In genomic region chr12:53268637-53269562, GRCh38 we compare ENCODE assay signal across 7 cellular contexts. TPM values are rescaled to one million over a fixed set of nuclear protein-coding genes. Genes with fewer than 3 reads are reported as not detected.
A peak's percentile ranks its signal among the peaks of the same experiment; 100 is the strongest.
DNase-seq lines count a peak whose midpoint lies in the region; ATAC-seq and TF ChIP-seq lines count a peak whose summit lies in the region.

No MANE protein-coding gene starts in this region.

- POLR2A ChIA-PET in PC-3 (lab: Charles Lee; ENCODE audit: unreplicated experiment) = interaction anchor here (0.6 to 1.3 kb wide), 4 partner anchors 25 to 190 kb away, joined by 3 to 6 read pairs (median 4); partner anchors contain the start of gene SPRYD3

- intact Hi-C loops in PC-3 (cut with micrococcal nuclease) (loop anchor here (1.0 to 2.0 kb wide), 2 partner anchors 16 to 56 kb away; a partner anchor contains a TSS), esophagus squamous epithelium (cut with DNase I) (no loop called here), sciatic nerve (cut with DNase I) (no loop called here)

- peak overlapping the region; percentile 44; the same call in 1 of the 2 replicates for H3K27ac ChIP-seq in PC-3 (ENCODE audit: low read length)
- peak overlapping the region; percentile 44 to 85 (median 72) for H3K27ac ChIP-seq in esophagus squamous epithelium

- H3K4me1 ChIP-seq in PC-3 (ENCODE audit: insufficient read depth, low read length) = peaks cover 28% of the 10 kb centered on the region
- peaks cover 10 to 47% (median 11%) of the 10 kb centered on the region in 3 donors for H3K4me1 ChIP-seq in esophagus squamous epithelium

- no peak for DNase-seq in PC-3
- DNase-seq in esophagus squamous epithelium (lab: John Stamatoyannopoulos, UW) = no peak
- DNase-seq in sciatic nerve (ENCODE audit: low spot score) = no peak
- DNase-seq in cerebellar cortex (ENCODE audit: low spot score) = no peak
- no peak for DNase-seq in OCI-M1 (lab: John Stamatoyannopoulos, UW)

- TF ChIP-seq CTCF in PC-3 (conservative IDR thresholded peaks at IDR 0.05; ENCODE audit: low read depth, low read length) (no peak), esophagus squamous epithelium (IDR thresholded peaks at IDR 0.05) (no peak)

- H2AFZ ChIP-seq in PC-3 (ENCODE audit: low read length) = peak overlapping the region; percentile 93

- H3K4me3 ChIP-seq in PC-3 (ENCODE audit: low read length) (peak overlapping the region; percentile 82), esophagus squamous epithelium (peak overlapping the region; percentile 51 to 83 (median 60))

- BruUV-seq in PC-3 (replicated peaks; lab: Mats Ljungman, UMichigan) = TSS peak; percentile 78

- H3K79me2 ChIP-seq in PC-3 (ENCODE audit: low read length) = peaks cover 32% of the 10 kb centered on the region

- H3K27me3 ChIP-seq in PC-3 (ENCODE audit: low read length) (no peaks in the 10 kb centered on the region), esophagus squamous epithelium (no peaks in the 10 kb centered on the region)

- CTCF ChIA-PET in PC-3 (lab: Charles Lee) = interaction anchor here (1.3 kb wide), 1 partner anchor 55 kb away, joined by 4 read pairs; no protein-coding TSS in a partner anchor

- H3K36me3 ChIP-seq in PC-3 (ENCODE audit: low read depth, low read length) = peaks cover 7% of the 10 kb centered on the region; the same call in 1 of the 2 replicates
- no peaks in the 10 kb centered on the region for H3K36me3 ChIP-seq in esophagus squamous epithelium

- H3K9ac ChIP-seq in PC-3 (ENCODE audit: low read length) = peak overlapping the region; percentile 77

- ATAC-seq in GM19395 (IDR thresholded peaks at IDR 0.05; ENCODE audit: unreplicated experiment) = peak; percentile 6
- peak; percentile 42; the same call in 1 of the 2 replicates for ATAC-seq in PC-3
- peak; percentile 9 for ATAC-seq in sciatic nerve
- ATAC-seq in HG02588 (IDR thresholded peaks at IDR 0.05; ENCODE audit: unreplicated experiment) = no peak

- no peaks in the 10 kb centered on the region for H3K9me3 ChIP-seq in PC-3 (ENCODE audit: low read length)
- no peaks in the 10 kb centered on the region for H3K9me3 ChIP-seq in esophagus squamous epithelium

- H4K20me1 ChIP-seq in PC-3 (ENCODE audit: low read length) = peaks cover 7% of the 10 kb centered on the region; the same call in 1 of the 2 replicates

- H3K4me2 ChIP-seq in PC-3 (ENCODE audit: low read length) = peak overlapping the region; percentile 93

- no peak for TF ChIP-seq POLR2A in esophagus squamous epithelium (IDR thresholded peaks at IDR 0.05)

- no peaks in the 10 kb centered on the region for H3K9me2 ChIP-seq in PC-3 (replicated peaks; ENCODE audit: low read length)

- H3F3A ChIP-seq in PC-3 (ENCODE audit: low read length, unreplicated experiment) = no peaks in the 10 kb centered on the region

- WGBS in esophagus squamous epithelium, 2 donors = 25 to 29% methylated on average over 9 to 10 of the region's 20 CpGs

RNA-seq across cellular contexts. Expression of gene ESPL1, which starts 0.8 kb away (rescaled TPM):
- total RNA-seq in PC-3 (2014; rRNA removed) = 31.6 and 37.3 TPM in 2 replicates
- 10 to 100 TPM; 32.2 to 85.6 (median 48.0) TPM for total RNA-seq in esophagus squamous epithelium
- total RNA-seq in sciatic nerve = 1.2 TPM

RNA-seq across cellular contexts. Expression of gene PFDN5, which starts 26.4 kb away (rescaled TPM):
- total RNA-seq in PC-3 (2014; rRNA removed) (476 and 519 TPM in 2 replicates), esophagus squamous epithelium (100 to 1,000 TPM; 203 to 638 (median 324) TPM), sciatic nerve (490 TPM)

RNA-seq across cellular contexts. Expression of gene MYG1, which starts 30.6 kb away (rescaled TPM):
- total RNA-seq in PC-3 (2014; rRNA removed) (81.0 and 89.9 TPM in 2 replicates), esophagus squamous epithelium (10 to 100 TPM; 25.2 to 33.2 (median 28.3) TPM), sciatic nerve (31.9 TPM)

RNA-seq across cellular contexts. Expression of gene RARG, which starts 36.9 kb away (rescaled TPM):
- 62.0 and 73.5 TPM in 2 replicates for total RNA-seq in PC-3 (2014; rRNA removed)
- total RNA-seq in esophagus squamous epithelium = 100 to 1,000 TPM in 3 of 4 donors, 10 to 100 TPM in 1; 98.0 to 171 (median 125) TPM
- total RNA-seq in sciatic nerve = 56.3 TPM

RNA-seq across cellular contexts. Expression of gene AAAS, which starts 52.5 kb away (rescaled TPM):
- 53.5 and 55.8 TPM in 2 replicates for total RNA-seq in PC-3 (2014; rRNA removed)
- total RNA-seq in esophagus squamous epithelium = 10 to 100 TPM; 29.4 to 33.9 (median 30.0) TPM
- total RNA-seq in sciatic nerve = 41.1 TPM

Comparison
In these comparisons a context has a peak if more than half of its experiments do, and no peak if none do; other contexts are left out.
1. RNA of gene ESPL1, which starts 0.8 kb away (total RNA-seq): 32.2 to 85.6 TPM in esophagus squamous epithelium and 31.6 to 37.3 TPM in PC-3; 1.2 TPM in sciatic nerve (single experiment); every median in the first group is over 10 times any median in the second.